ENCODE assay signal across 13 cellular contexts in genomic region chr1:206716519-206717236, GRCh38. TPM values are rescaled to one million over a fixed set of nuclear protein-coding genes. Genes with fewer than 3 reads are reported as not detected.
DNase-seq lines count a peak whose midpoint lies in the region; ATAC-seq and TF ChIP-seq lines count a peak whose summit lies in the region.
"Had no signal": no experiment of that assay in that cellular context is flagged by ENCODE, and none has a peak within 500 bp of the region (broad histone marks: within the 10 kb centered on the region; RNA-seq: fewer than 3 reads in every experiment).

No MANE protein-coding gene starts in this region.

- DNase-seq in activated B cell treated with CpG ODN at 0.5 μM for 24 hours: no peak
- peak; percentile 46 for DNase-seq in medulla oblongata (ENCODE audit: extremely low spot score)
- DNase-seq in H4 (ENCODE audit: low spot score): no peak
- no peak for DNase-seq in NCI-H69 (lab: John Stamatoyannopoulos, UW)
- no peak for DNase-seq in neural progenitor cell (ENCODE audit: low spot score)
- no peak for DNase-seq in H7
- DNase-seq: activated CD4-positive, alpha-beta T cell treated with anti-CD3 and anti-CD28 coated beads for 1 hour; dermis blood vessel endothelial cell; NCI-H774 had no signal

- peaks cover 69% of the 10 kb centered on the region for H4K20me1 ChIP-seq in neural progenitor cell (ENCODE audit: low read depth)

- no peaks in the 10 kb centered on the region for H3K36me3 ChIP-seq in neural progenitor cell
- no peaks in the 10 kb centered on the region for H3K36me3 ChIP-seq in H7 (replicated peaks; ENCODE audit: control insufficient read depth, insufficient read depth, low read length)

- no peaks in the 10 kb centered on the region for H3K27me3 Mint-ChIP-seq in activated B cell treated with CpG ODN at 0.5 μM for 24 hours
- peaks cover 2% of the 10 kb centered on the region for H3K27me3 Mint-ChIP-seq in neural progenitor cell (ENCODE audit: insufficient read depth, low read depth)

- no peak overlapping the region for H3K4me2 ChIP-seq in neural progenitor cell

- peaks cover 84% of the 10 kb centered on the region for H3K4me1 Mint-ChIP-seq in activated B cell treated with CpG ODN at 0.5 μM for 24 hours
- H3K4me1 Mint-ChIP-seq in neural progenitor cell: peaks cover 14% of the 10 kb centered on the region

- intact Hi-C loops in activated B cell treated with CpG ODN at 0.5 μM for 24 hours (cut with micrococcal nuclease): no loop called here

- H3K79me2 ChIP-seq in neural progenitor cell (ENCODE audit: low read depth): peaks cover 78% of the 10 kb centered on the region

- peaks cover 7% of the 10 kb centered on the region for H3K4me1 ChIP-seq in neural progenitor cell

- H3K36me3 Mint-ChIP-seq in activated B cell treated with CpG ODN at 0.5 μM for 24 hours (ENCODE audit: low read depth) (no peaks in the 10 kb centered on the region), neural progenitor cell (peaks cover 2% of the 10 kb centered on the region)

- H3K4me3 ChIP-seq in neural progenitor cell: no peak overlapping the region
- no peak overlapping the region for H3K4me3 ChIP-seq in H7 (ENCODE audit: insufficient read depth, low read depth, low read length)

- no peaks in the 10 kb centered on the region for H3F3A ChIP-seq in neural progenitor cell (ENCODE audit: low read depth)

- H3K9ac ChIP-seq in neural progenitor cell: no peak overlapping the region

- H2AFZ ChIP-seq in neural progenitor cell (replicated peaks): no peak overlapping the region

- 0 out of 2 replicates have a peak overlapping the region, but pooled peaks have one; percentile 1 for H3K27ac ChIP-seq in C4-2B
- H3K27ac ChIP-seq in neural progenitor cell: no peak overlapping the region

- CTCF ChIA-PET in activated B cell treated with CpG ODN at 0.5 μM for 24 hours (lab: Charles Lee): interaction anchor here (0.8 to 1.0 kb wide), 2 partner anchors 10 to 18 kb away, joined by 3 read pairs; no protein-coding TSS in a partner anchor

- H3K27ac Mint-ChIP-seq in activated B cell treated with CpG ODN at 0.5 μM for 24 hours (peak overlapping the region; percentile 78), neural progenitor cell (no peak overlapping the region)

- no peaks in the 10 kb centered on the region for H3K27me3 ChIP-seq in neural progenitor cell
- H3K27me3 ChIP-seq in H7 (ENCODE audit: control insufficient read depth, insufficient read depth, low read length): no peaks in the 10 kb centered on the region

- ATAC-seq in GM21717 (IDR thresholded peaks at IDR 0.05; ENCODE audit: unreplicated experiment) (peak; percentile 9), activated B cell treated with CpG ODN at 0.5 μM for 24 hours (ENCODE audit: low read depth) (no peak)

- H3K4me3 Mint-ChIP-seq in activated B cell treated with CpG ODN at 0.5 μM for 24 hours (peak overlapping the region; percentile 3), neural progenitor cell (no peak overlapping the region)

- TF ChIP-seq CTCF in C4-2B (conservative IDR thresholded peaks at IDR 0.05) (no peak), activated B cell treated with CpG ODN at 0.5 μM for 24 hours (IDR thresholded peaks at IDR 0.05) (no peak), neural progenitor cell (IDR thresholded peaks at IDR 0.05) (no peak)

- POLR2A ChIA-PET in activated B cell treated with CpG ODN at 0.5 μM for 24 hours (lab: Charles Lee): interaction anchor here (0.6 to 0.7 kb wide), 2 partner anchors 37 to 86 kb away, joined by 3 read pairs; no protein-coding TSS in a partner anchor

- H3K9me3 Mint-ChIP-seq in activated B cell treated with CpG ODN at 0.5 μM for 24 hours: no peaks in the 10 kb centered on the region
- H3K9me3 Mint-ChIP-seq in neural progenitor cell: no peaks in the 10 kb centered on the region

- H3K9me3 ChIP-seq in neural progenitor cell (ENCODE audit: low read depth): no peaks in the 10 kb centered on the region

RNA-seq across cellular contexts. Expression of gene MAPKAPK2, which starts 32.0 kb away (rescaled TPM):
- 71.2 and 72.1 TPM in 2 replicates for total RNA-seq in activated B cell treated with CpG ODN at 0.5 μM for 24 hours
- total RNA-seq in H4 (2014; rRNA removed; shearing (Covaris generic)): 11.8 and 12.7 TPM in 2 replicates
- total RNA-seq in neural progenitor cell (ENCODE audit: low replicate concordance): 24.7 and 38.7 TPM in 2 replicates
- total RNA-seq in H7 (2014; rRNA removed; shearing (Covaris generic)): 67.7 and 77.8 TPM in 2 replicates

RNA-seq across cellular contexts. Expression of gene IL19, which starts 53.9 kb away (rescaled TPM):
- total RNA-seq in activated B cell treated with CpG ODN at 0.5 μM for 24 hours (not detected in 2 replicates), neural progenitor cell (ENCODE audit: low replicate concordance) (not detected in 2 replicates)
- not detected in 2 replicates for total RNA-seq in H4 (2014; rRNA removed; shearing (Covaris generic))
- total RNA-seq in H7 (2014; rRNA removed; shearing (Covaris generic)): not detected in 2 replicates
- total RNA-seq: Daoy, dermis blood vessel endothelial cell, renal cortical epithelial cell had no signal

RNA-seq across cellular contexts. Expression of gene IL10, which starts 55.6 kb away (rescaled TPM):
- total RNA-seq in activated B cell treated with CpG ODN at 0.5 μM for 24 hours (2.8 and 3.4 TPM in 2 replicates), neural progenitor cell (ENCODE audit: low replicate concordance) (not detected in 2 replicates)
- total RNA-seq in H4 (2014; rRNA removed; shearing (Covaris generic)): not detected in 2 replicates
- total RNA-seq in H7 (2014; rRNA removed; shearing (Covaris generic)): not detected in 2 replicates
- total RNA-seq: Daoy, dermis blood vessel endothelial cell, renal cortical epithelial cell had no signal
